In the genomic region with DNA sequence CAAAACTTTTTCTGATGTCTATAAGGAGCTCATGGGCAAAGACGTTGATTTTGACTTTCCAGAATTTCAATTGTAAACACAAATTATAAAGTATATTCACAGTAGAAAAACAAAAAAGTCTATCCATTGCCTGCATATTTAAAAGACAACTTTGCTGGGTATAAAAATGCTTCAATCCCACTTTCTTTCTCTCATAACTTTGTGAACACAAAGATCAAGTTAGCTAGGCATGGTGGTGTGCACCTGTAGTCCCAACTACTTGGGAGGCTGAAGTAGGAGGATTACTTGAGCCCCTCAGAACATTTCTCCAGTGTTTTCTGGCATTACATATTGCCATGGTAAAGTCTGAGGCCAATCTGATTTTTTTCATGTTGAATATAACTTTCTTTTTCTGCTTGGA, we compare ENCODE assay signal across 33 cellular contexts.
"Had no signal": no experiment of that assay in that cellular context is flagged by ENCODE, and none has a peak within 500 bp of the region (broad histone marks: within the 10 kb centered on the region; RNA-seq: fewer than 3 reads in every experiment).

No MANE protein-coding gene starts in this region.

- H3K4me1 ChIP-seq: adrenal gland, ascending aorta, body of pancreas, breast epithelium had no signal

- FAIRE-seq: astrocyte, bronchial epithelial cell had no signal

- H3K27me3 ChIP-seq: adrenal gland, ascending aorta, body of pancreas, brain microvascular endothelial cell, breast epithelium, cardiac muscle cell had no signal

- H3K9me3 ChIP-seq: adrenal gland, body of pancreas, breast epithelium had no signal

- H3K4me3 ChIP-seq: adrenal gland, ascending aorta, body of pancreas, breast epithelium, cardiac muscle cell had no signal

- H3K27ac ChIP-seq: adrenal gland, ascending aorta, body of pancreas, brain microvascular endothelial cell, breast epithelium, cardiac muscle cell had no signal

- H3K36me3 ChIP-seq: adrenal gland, ascending aorta, brain microvascular endothelial cell, breast epithelium, cardiac muscle cell had no signal

- DNase-seq: activated effector memory CD4-positive, alpha-beta T cell treated with anti-CD3 and anti-CD28 coated beads, Interleukin-2, amount 50 U/mL, for 16 hours; activated effector memory CD4-positive, alpha-beta T cell treated with Interleukin-2 at 50 U/mL for 16 hours; activated gamma-delta T cell; activated gamma-delta T cell treated with Interleukin-2 at 50 U/mL for 16 hours; activated naive CD4-positive, alpha-beta T cell; activated naive CD4-positive, alpha-beta T cell treated with anti-CD3 and anti-CD28 coated beads for 36 hours; activated naive CD4-positive, alpha-beta T cell treated with anti-CD3 and anti-CD28 coated beads, Interleukin-2, amount 10 ng/mL, durations not matched to agents 7 days and 5 days; activated naive CD4-positive, alpha-beta T cell treated with anti-CD3 and anti-CD28 coated beads, Interleukin-2, amount 50 U/mL, for 16 hours; activated naive CD4-positive, alpha-beta T cell treated with Interleukin-2 at 50 U/mL for 16 hours; activated naive CD8-positive, alpha-beta T cell treated with anti-CD3 and anti-CD28 coated beads for 36 hours; activated naive CD8-positive, alpha-beta T cell treated with anti-CD3 and anti-CD28 coated beads, Interleukin-2, amount 10 ng/mL, durations not matched to agents 7 days and 5 days; activated naive CD8-positive, alpha-beta T cell treated with anti-CD3 and anti-CD28 coated beads, Interleukin-2, amount 50 U/mL, for 24 hours; activated T-cell treated with anti-CD3 and anti-CD28 coated beads, Interleukin-2, amount 50 U/mL, for 24 hours; activated T-cell treated with anti-CD3 and anti-CD28 coated beads, Interleukin-2, amount 50 U/mL, for 4 hours; activated T-cell treated with anti-CD3 and anti-CD28 coated beads, Interleukin-2, amount 50 U/mL, for 48 hours; activated T-cell treated with anti-CD3 and anti-CD28 coated beads, Interleukin-2, amount 50 U/mL, for 72 hours; adrenal gland; amniotic stem cell; amygdala; anterior cingulate cortex; aorta; body of pancreas; brain microvascular endothelial cell; caudate nucleus; central memory CD4-positive, alpha-beta T cell; cerebellar nuclear complex had no signal

- ATAC-seq: activated naive CD4-positive, alpha-beta T cell treated with anti-CD3 and anti-CD28 coated beads, Interleukin-2, amount 50 U/mL, for 72 hours; activated naive CD8-positive, alpha-beta T cell treated with anti-CD3 and anti-CD28 coated beads, Interleukin-2, amount 50 U/mL, for 24 hours; activated T-cell treated with anti-CD3 and anti-CD28 coated beads, Interleukin-2, amount 50 U/mL, for 4 hours; activated T-cell treated with anti-CD3 and anti-CD28 coated beads, Interleukin-2, amount 50 U/mL, for 72 hours; activated T-helper 17 cell treated with anti-CD3 and anti-CD28 coated beads, Interleukin-2, amount 50 U/mL, for 72 hours; body of pancreas had no signal
